ENCODE assay signal across 2 cellular contexts in the genomic region with DNA sequence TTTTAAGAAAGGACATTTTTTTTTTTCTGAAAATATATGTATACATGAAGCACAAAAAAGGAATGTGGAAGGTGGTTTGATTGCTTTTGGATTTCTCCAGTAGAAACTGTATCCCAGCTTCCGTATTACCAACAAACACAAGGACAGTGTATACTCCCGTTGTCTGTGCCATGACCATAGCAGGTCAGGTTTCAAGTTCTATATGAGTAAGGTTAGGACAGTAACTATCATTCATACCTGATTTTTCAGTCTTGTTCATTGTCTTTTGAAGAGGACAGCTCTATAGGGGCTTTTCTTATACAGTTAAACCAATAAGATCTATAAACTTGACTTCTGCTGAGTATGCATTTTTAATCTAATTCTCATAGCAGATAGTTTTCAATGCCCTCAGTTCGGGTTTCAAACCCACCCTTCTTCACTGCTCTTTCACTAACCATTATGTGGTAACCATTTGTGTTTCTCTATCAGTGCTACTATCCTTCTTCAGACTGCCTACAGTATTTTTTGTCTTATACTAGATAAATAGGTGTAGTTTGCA.
TF ChIP-seq lines count a peak whose summit lies in the region.

No MANE protein-coding gene starts in this region.

TF ChIP-seq in GM12878, 131 proteins besides CTCF, POLR2A, EP300 and RAD21:
- TF ChIP-seq, protein P1, sequence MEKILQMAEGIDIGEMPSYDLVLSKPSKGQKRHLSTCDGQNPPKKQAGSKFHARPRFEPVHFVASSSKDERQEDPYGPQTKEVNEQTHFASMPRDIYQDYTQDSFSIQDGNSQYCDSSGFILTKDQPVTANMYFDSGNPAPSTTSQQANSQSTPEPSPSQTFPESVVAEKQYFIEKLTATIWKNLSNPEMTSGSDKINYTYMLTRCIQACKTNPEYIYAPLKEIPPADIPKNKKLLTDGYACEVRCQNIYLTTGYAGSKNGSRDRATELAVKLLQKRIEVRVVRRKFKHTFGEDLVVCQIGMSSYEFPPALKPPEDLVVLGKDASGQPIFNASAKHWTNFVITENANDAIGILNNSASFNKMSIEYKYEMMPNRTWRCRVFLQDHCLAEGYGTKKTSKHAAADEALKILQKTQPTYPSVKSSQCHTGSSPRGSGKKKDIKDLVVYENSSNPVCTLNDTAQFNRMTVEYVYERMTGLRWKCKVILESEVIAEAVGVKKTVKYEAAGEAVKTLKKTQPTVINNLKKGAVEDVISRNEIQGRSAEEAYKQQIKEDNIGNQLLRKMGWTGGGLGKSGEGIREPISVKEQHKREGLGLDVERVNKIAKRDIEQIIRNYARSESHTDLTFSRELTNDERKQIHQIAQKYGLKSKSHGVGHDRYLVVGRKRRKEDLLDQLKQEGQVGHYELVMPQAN (conservative IDR thresholded peaks at IDR 0.05) = no peak
- TF ChIP-seq NFIC (IDR thresholded peaks at IDR 0.05; ENCODE audit: low read depth, low read length) (no peak), NBN (IDR thresholded peaks at IDR 0.05) (no peak), SIN3A (IDR thresholded peaks at IDR 0.05; ENCODE audit: low read depth, low read length) (no peak)
- TF ChIP-seq, protein P2, sequence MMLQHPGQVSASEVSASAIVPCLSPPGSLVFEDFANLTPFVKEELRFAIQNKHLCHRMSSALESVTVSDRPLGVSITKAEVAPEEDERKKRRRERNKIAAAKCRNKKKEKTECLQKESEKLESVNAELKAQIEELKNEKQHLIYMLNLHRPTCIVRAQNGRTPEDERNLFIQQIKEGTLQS (IDR thresholded peaks at IDR 0.05; ENCODE audit: borderline replicate concordance, extremely low read depth, low read depth, low read length) = no peak
- TF ChIP-seq, protein P3, sequence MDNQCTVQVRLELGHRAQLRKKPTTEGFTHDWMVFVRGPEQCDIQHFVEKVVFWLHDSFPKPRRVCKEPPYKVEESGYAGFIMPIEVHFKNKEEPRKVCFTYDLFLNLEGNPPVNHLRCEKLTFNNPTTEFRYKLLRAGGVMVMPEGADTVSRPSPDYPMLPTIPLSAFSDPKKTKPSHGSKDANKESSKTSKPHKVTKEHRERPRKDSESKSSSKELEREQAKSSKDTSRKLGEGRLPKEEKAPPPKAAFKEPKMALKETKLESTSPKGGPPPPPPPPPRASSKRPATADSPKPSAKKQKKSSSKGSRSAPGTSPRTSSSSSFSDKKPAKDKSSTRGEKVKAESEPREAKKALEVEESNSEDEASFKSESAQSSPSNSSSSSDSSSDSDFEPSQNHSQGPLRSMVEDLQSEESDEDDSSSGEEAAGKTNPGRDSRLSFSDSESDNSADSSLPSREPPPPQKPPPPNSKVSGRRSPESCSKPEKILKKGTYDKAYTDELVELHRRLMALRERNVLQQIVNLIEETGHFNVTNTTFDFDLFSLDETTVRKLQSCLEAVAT (IDR thresholded peaks at IDR 0.05) = no peak

TF ChIP-seq in HEK293T, 16 proteins besides CTCF, POLR2A, EP300 and RAD21:
- TF ChIP-seq SUZ12 (IDR thresholded peaks at IDR 0.05) (no peak), TARDBP (IDR thresholded peaks at IDR 0.05) (no peak), SP1 (IDR thresholded peaks at IDR 0.05) (no peak), ELF4 (IDR thresholded peaks at IDR 0.05) (no peak), BHLHE40 (IDR thresholded peaks at IDR 0.05; ENCODE audit: borderline replicate concordance) (no peak), FOXA1 (IDR thresholded peaks at IDR 0.05) (no peak)
- TF ChIP-seq, protein P4, sequence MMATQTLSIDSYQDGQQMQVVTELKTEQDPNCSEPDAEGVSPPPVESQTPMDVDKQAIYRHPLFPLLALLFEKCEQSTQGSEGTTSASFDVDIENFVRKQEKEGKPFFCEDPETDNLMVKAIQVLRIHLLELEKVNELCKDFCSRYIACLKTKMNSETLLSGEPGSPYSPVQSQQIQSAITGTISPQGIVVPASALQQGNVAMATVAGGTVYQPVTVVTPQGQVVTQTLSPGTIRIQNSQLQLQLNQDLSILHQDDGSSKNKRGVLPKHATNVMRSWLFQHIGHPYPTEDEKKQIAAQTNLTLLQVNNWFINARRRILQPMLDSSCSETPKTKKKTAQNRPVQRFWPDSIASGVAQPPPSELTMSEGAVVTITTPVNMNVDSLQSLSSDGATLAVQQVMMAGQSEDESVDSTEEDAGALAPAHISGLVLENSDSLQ (IDR thresholded peaks at IDR 0.05) = no peak
